Comparison of ENCODE assay signal across 13 cellular contexts in the genomic region with DNA sequence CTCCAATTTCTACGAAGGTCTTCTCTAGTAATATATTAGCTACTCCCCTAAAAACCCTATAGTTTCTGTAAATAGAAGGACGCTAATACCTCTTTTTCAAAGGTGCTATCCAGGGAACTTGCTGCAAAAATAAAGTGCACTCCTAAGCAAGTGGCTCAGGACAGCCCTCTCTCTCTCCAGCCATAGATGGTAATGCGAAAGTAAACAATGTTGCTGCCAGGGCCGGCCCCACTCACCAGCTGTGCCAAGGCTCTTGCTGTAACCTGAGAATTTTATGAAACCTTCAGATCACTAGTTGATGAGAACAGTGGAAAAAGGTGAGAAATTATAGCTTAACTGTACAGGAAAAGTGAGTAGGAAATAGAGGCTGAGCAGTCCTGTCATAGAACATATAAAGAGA. TPM values are rescaled to one million over a fixed set of nuclear protein-coding genes. Genes with fewer than 3 reads are reported as not detected.
DNase-seq lines count a peak whose midpoint lies in the region; ATAC-seq, FAIRE-seq and TF ChIP-seq lines count a peak whose summit lies in the region.
"Had no signal": no experiment of that assay in that cellular context is flagged by ENCODE, and none has a peak within 500 bp of the region (broad histone marks: within the 10 kb centered on the region; RNA-seq: fewer than 3 reads in every experiment).

No MANE protein-coding gene starts in this region.

- intact Hi-C loops in pancreas (cut with DNase I): no loop called here

- no peaks in the 10 kb centered on the region for H3K9me3 ChIP-seq in pancreas

- ATAC-seq in pancreas (peak; percentile 99 to 100 (median 100)), GM18873 (IDR thresholded peaks at IDR 0.05; ENCODE audit: low FRiP score, unreplicated experiment) (no peak), GM19328 (IDR thresholded peaks at IDR 0.05; ENCODE audit: unreplicated experiment) (no peak)

- no peaks in the 10 kb centered on the region for H3K27me3 ChIP-seq in pancreas

- peak overlapping the region in 2 of 4 donors; percentile 1 to 9 for H3K4me3 ChIP-seq in pancreas

- H3K36me3 ChIP-seq in pancreas: no peaks in the 10 kb centered on the region

- 10 to 14% methylated on average over 4 of the region's 4 CpGs for WGBS in pancreas, 2 donors

- H3K4me1 ChIP-seq in pancreas: peaks cover 7 to 8% (median 7%) of the 10 kb centered on the region in 3 donors

- no peak for TF ChIP-seq CTCF in pancreas (IDR thresholded peaks at IDR 0.05)

- no peak for FAIRE-seq in pancreas (lab: Jason Lieb, UNC)
- FAIRE-seq: D721Med had no signal

- H3K27ac ChIP-seq in pancreas: peak overlapping the region in 3 of 4 donors; percentile 19 to 63 (median 56)

- DNase-seq in DMS79 (lab: John Stamatoyannopoulos, UW) (peak; percentile 56), NCI-H2171 (lab: John Stamatoyannopoulos, UW) (peak; percentile 74), dedifferentiated amniotic fluid mesenchymal stem cell (ENCODE audit: extremely low spot score) (peak; percentile 43), pancreas (peak; percentile 76 to 86 (median 80)), activated gamma-delta T cell treated with Interleukin-2 at 50 U/mL for 16 hours (no peak), ecto neural progenitor cell (ENCODE audit: low spot score) (no peak)
- DNase-seq: activated CD4-positive, CD25-positive, alpha-beta regulatory T cell; NCI-H1436 treated with DMSO at 0.1 percent for 48 hours had no signal

RNA-seq across cellular contexts. Expression of a gene that starts 10.9 kb away (rescaled TPM):
- not detected for total RNA-seq in pancreas
- polyA plus RNA-seq in pancreas: not detected
- total RNA-seq: glomerular endothelial cell, pulmonary artery endothelial cell had no signal

RNA-seq across cellular contexts. Expression of a gene that starts 40.5 kb away (rescaled TPM):
- total RNA-seq in pancreas: not detected
- not detected for polyA plus RNA-seq in pancreas
- total RNA-seq: glomerular endothelial cell, pulmonary artery endothelial cell had no signal

RNA-seq across cellular contexts. Expression of a gene that starts 49.5 kb away (rescaled TPM):
- not detected for total RNA-seq in pancreas
- not detected for polyA plus RNA-seq in pancreas
- total RNA-seq: glomerular endothelial cell, pulmonary artery endothelial cell had no signal

Comparison
In these comparisons a context has a peak if more than half of its experiments do, and no peak if none do; other contexts are left out.
1. DNase-seq: peak in DMS79 (single experiment), NCI-H2171 (single experiment), dedifferentiated amniotic fluid mesenchymal stem cell (single experiment) and pancreas (6 of 6); none in activated gamma-delta T cell treated with Interleukin-2 at 50 U/mL for 16 hours (single experiment) and ecto neural progenitor cell (single experiment).
2. ATAC-seq: peak in pancreas (4 of 4); none in GM18873 (single experiment) and GM19328 (single experiment).